1 cellular context compared by ENCODE assay signal in genomic region chr5:107119656-107120055, GRCh38.
TF ChIP-seq lines count a peak whose summit lies in the region.

No MANE protein-coding gene starts in this region.

TF ChIP-seq in GM23338, 12 proteins besides CTCF, POLR2A, EP300 and RAD21 (continued from another document):
- TF ChIP-seq EZH2 (IDR thresholded peaks at IDR 0.05; ENCODE audit: low read depth, unreplicated experiment): no peak
- no peak for TF ChIP-seq ZNF331 (CRISPR knock-in tag; IDR thresholded peaks at IDR 0.05; ENCODE audit: low read depth)
- TF ChIP-seq ETS1 (IDR thresholded peaks at IDR 0.05): no peak
- no peak for TF ChIP-seq ZNF462 (CRISPR knock-in tag; IDR thresholded peaks at IDR 0.05)
- TF ChIP-seq NANOG (IDR thresholded peaks at IDR 0.05; ENCODE audit: borderline replicate concordance): no peak
- TF ChIP-seq ZNF114 (CRISPR knock-in tag; IDR thresholded peaks at IDR 0.05): no peak
- TF ChIP-seq CREB1 (CRISPR knock-in tag; IDR thresholded peaks at IDR 0.05; ENCODE audit: low read depth): no peak
- no peak for TF ChIP-seq JUNB (IDR thresholded peaks at IDR 0.05; ENCODE audit: unreplicated experiment)
- TF ChIP-seq POLR2AphosphoS5 (IDR thresholded peaks at IDR 0.05; ENCODE audit: low read depth): no peak
- no peak for TF ChIP-seq STAT1 (IDR thresholded peaks at IDR 0.05; ENCODE audit: unreplicated experiment)
TF ChIP-seq in GM23338: peak in this region for 0.
